11 cellular contexts compared by ENCODE assay signal in the genomic region with DNA sequence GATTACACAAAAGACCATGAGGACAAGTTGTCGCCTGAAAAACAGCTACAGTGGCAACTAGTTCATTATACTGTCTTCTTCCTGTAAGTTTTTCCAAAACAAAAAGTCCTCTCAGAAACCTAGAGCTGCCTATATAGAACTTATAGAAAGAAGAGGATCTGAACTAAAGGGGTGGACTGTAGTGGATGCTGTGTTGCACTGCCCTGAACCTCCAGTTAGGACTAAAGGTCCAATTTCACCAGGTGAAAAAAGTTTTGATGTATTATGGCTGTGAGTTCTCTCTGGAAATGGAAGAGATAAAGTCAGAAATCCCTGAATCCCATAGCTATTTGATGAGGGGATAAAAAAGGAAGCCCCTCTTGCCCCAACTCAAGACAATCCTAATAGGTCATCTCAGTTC. TPM values are rescaled to one million over a fixed set of nuclear protein-coding genes. Genes with fewer than 3 reads are reported as not detected.
"Had no signal": no experiment of that assay in that cellular context is flagged by ENCODE, and none has a peak within 500 bp of the region (broad histone marks: within the 10 kb centered on the region; RNA-seq: fewer than 3 reads in every experiment).

No MANE protein-coding gene starts in this region.

- H3K36me3 ChIP-seq: HAP-1 had no signal

- H3K4me3 ChIP-seq: GM23248, GM23338, HAP-1 had no signal

- H3K9me3 ChIP-seq: HAP-1 had no signal

- FAIRE-seq: H1, H54 had no signal

- DNase-seq: GM23248, GOT3, H7, H9, HCEC 1CT, HFFc6 had no signal

- H3K4me2 ChIP-seq: GM23338 had no signal

- H3K27ac ChIP-seq: GM23248 had no signal

- ATAC-seq: GM23338, HCT116 had no signal

- H3K9ac ChIP-seq: GM23248 had no signal

- H3K4me1 ChIP-seq: HAP-1 had no signal

- H2AFZ ChIP-seq: GM23248, GM23338 had no signal

RNA-seq across cellular contexts. Expression of a gene that starts 56.6 kb away (rescaled TPM):
- total RNA-seq: HFFc6 had no signal
